8 cellular contexts compared by ENCODE assay signal in genomic region chr12:49092086-49092815, GRCh38. TPM values are rescaled to one million over a fixed set of nuclear protein-coding genes. Genes with fewer than 3 reads are reported as not detected.
DNase-seq lines count a peak whose midpoint lies in the region; ATAC-seq and TF ChIP-seq lines count a peak whose summit lies in the region.

No MANE protein-coding gene starts in this region.

- no peak overlapping the region for H2BK5ac ChIP-seq in mesenchymal stem cell (ENCODE audit: low read depth, low read length, poor library complexity, severe bottlenecking)

- H3K36me3 ChIP-seq in mesenchymal stem cell (ENCODE audit: control insufficient read depth in 1 of 2, insufficient read depth in 2 of 2, low read depth in 1 of 2, low read length in 2 of 2), result peaks cover 6 to 10% of the 10 kb centered on the region in 2 experiments

- no peak overlapping the region for H2AFZ ChIP-seq in mesenchymal stem cell (ENCODE audit: low read depth, low read length)

- H3K4me1 Mint-ChIP-seq in Calu3 (ENCODE audit: low read depth, unreplicated experiment), result peaks cover 9% of the 10 kb centered on the region

- H3K4me2 ChIP-seq in mesenchymal stem cell (ENCODE audit: low read length, poor library complexity, severe bottlenecking), result peak overlapping the region; percentile 77

- peak; percentile 46 for DNase-seq in Calu3
- peak; percentile 57 to 64 for DNase-seq in Kasumi-1 (lab: John Stamatoyannopoulos, UW)
- DNase-seq in activated CD4-positive, CD25-positive, alpha-beta regulatory T cell treated with anti-CD3 and anti-CD28 coated beads, Interleukin-2, amount 50 U/mL, for 16 hours (ENCODE audit: low read depth, low spot score), result peak; percentile 28
- no peak for DNase-seq in coronary artery (ENCODE audit: low spot score)
- peak; percentile 59 for DNase-seq in mesenchymal stem cell
- DNase-seq in stimulated activated naive CD4-positive, alpha-beta T cell treated with Interleukin-2 at 50 U/mL for 16 hours (lab: John Stamatoyannopoulos, UW), result peak; percentile 60

- H3K23ac ChIP-seq in mesenchymal stem cell (ENCODE audit: low read length in 2 of 2), result peak overlapping the region in 1 of 2 experiments; percentile 57

- H3K27me3 Mint-ChIP-seq in Calu3 (ENCODE audit: unreplicated experiment), result peaks cover 65% of the 10 kb centered on the region

- peak overlapping the region; percentile 36 for H3K9ac ChIP-seq in mesenchymal stem cell (ENCODE audit: low read length)

- no peak overlapping the region for H4K8ac ChIP-seq in mesenchymal stem cell (ENCODE audit: low read length)

- 10% methylated on average over 18 of the region's 32 CpGs for WGBS in mesenchymal stem cell

- no TSS peak for BruUV-seq in Calu3 (replicated peaks; lab: Mats Ljungman, UMichigan)

- H3K4me3 ChIP-seq in coronary artery, result peak overlapping the region; percentile 52
- H3K4me3 ChIP-seq in mesenchymal stem cell (ENCODE audit: insufficient read depth in 1 of 2, low read depth in 1 of 2, low read length in 2 of 2), result peak overlapping the region in 1 of 2 experiments; percentile 68

- H2BK15ac ChIP-seq in mesenchymal stem cell (ENCODE audit: low read depth, poor library complexity, severe bottlenecking), result no peak overlapping the region

- peak overlapping the region; percentile 30 for H3K4me3 Mint-ChIP-seq in Calu3 (ENCODE audit: low read depth, unreplicated experiment)

- TF ChIP-seq CTCF in Calu3 (IDR thresholded peaks at IDR 0.05; ENCODE audit: unreplicated experiment) (peak; percentile 34), coronary artery (IDR thresholded peaks at IDR 0.05) (no peak)

- no peak overlapping the region for H3K14ac ChIP-seq in mesenchymal stem cell (ENCODE audit: low read length in 2 of 2)

- H3K27ac ChIP-seq in coronary artery, result peak overlapping the region in 1 of 2 donors; percentile 46
- no peak overlapping the region for H3K27ac ChIP-seq in mesenchymal stem cell (ENCODE audit: low read length, poor library complexity, severe bottlenecking)

- H3K18ac ChIP-seq in mesenchymal stem cell (ENCODE audit: low read depth in 1 of 2, low read length in 2 of 2), result no peak overlapping the region

- H3K4me1 ChIP-seq in mesenchymal stem cell (ENCODE audit: control insufficient read depth, insufficient read depth, low read depth, low read length), result peaks cover 38% of the 10 kb centered on the region

- peaks cover 70 to 74% of the 10 kb centered on the region in 2 experiments for H3K27me3 ChIP-seq in mesenchymal stem cell (ENCODE audit: control insufficient read depth in 1 of 2, insufficient read depth in 1 of 2, low read length in 2 of 2)

- no peak overlapping the region for H2BK120ac ChIP-seq in mesenchymal stem cell (ENCODE audit: low read depth, low read length)

- intact Hi-C loops in Calu3 (cut with micrococcal nuclease; ENCODE audit: unreplicated experiment), result no loop called here

- no peak overlapping the region for H4K91ac ChIP-seq in mesenchymal stem cell (ENCODE audit: low read length)

- no peak overlapping the region for H3K27ac Mint-ChIP-seq in Calu3 (ENCODE audit: unreplicated experiment)

- no peak overlapping the region for H2AK5ac ChIP-seq in mesenchymal stem cell (ENCODE audit: low read length, severe bottlenecking)

- H3K9me3 ChIP-seq in mesenchymal stem cell (ENCODE audit: control insufficient read depth, low read length), result no peaks in the 10 kb centered on the region

- CTCF ChIA-PET in Calu3 (lab: Charles Lee), result interaction anchor here (0.8 to 1.8 kb wide), 4 partner anchors 8 to 95 kb away, joined by 3 to 5 read pairs (median 3); partner anchors contain the start of gene LMBR1L

- H2BK12ac ChIP-seq in mesenchymal stem cell (ENCODE audit: low read length in 2 of 2), result no peak overlapping the region

- H3K36me3 Mint-ChIP-seq in Calu3 (ENCODE audit: insufficient read depth, unreplicated experiment), result peaks cover 10% of the 10 kb centered on the region

- no peak overlapping the region for H3K4ac ChIP-seq in mesenchymal stem cell (ENCODE audit: low read depth in 1 of 2, low read length in 2 of 2)

- no peak for ATAC-seq in HG02759 (IDR thresholded peaks at IDR 0.05; ENCODE audit: unreplicated experiment)
- no peak for ATAC-seq in HG03457 (IDR thresholded peaks at IDR 0.05; ENCODE audit: unreplicated experiment)

- H3K9me3 Mint-ChIP-seq in Calu3 (ENCODE audit: low read depth, unreplicated experiment), result no peaks in the 10 kb centered on the region

- no peaks in the 10 kb centered on the region for H3K79me1 ChIP-seq in mesenchymal stem cell (replicated peaks; ENCODE audit: low read length, poor library complexity, severe bottlenecking)

RNA-seq across cellular contexts. Expression of gene DHH, which starts 2.4 kb away (rescaled TPM):
- not detected in 2 replicates for total RNA-seq in Calu3 (2022)
- polyA plus RNA-seq in mesenchymal stem cell (2013, experiment 1 of 2), result 0.03 TPM
- polyA plus RNA-seq in mesenchymal stem cell (2013, experiment 2 of 2), result not detected

RNA-seq across cellular contexts. Expression of gene LMBR1L, which starts 18.4 kb away (rescaled TPM):
- 23.3 and 26.4 TPM in 2 replicates for total RNA-seq in Calu3 (2022)
- polyA plus RNA-seq in mesenchymal stem cell (2013, experiment 1 of 2), result 33.9 TPM
- 30.6 TPM for polyA plus RNA-seq in mesenchymal stem cell (2013, experiment 2 of 2)

RNA-seq across cellular contexts. Expression of gene RHEBL1, which starts 22.5 kb away (rescaled TPM):
- 2.0 and 2.6 TPM in 2 replicates for total RNA-seq in Calu3 (2022)
- 0.83 TPM for polyA plus RNA-seq in mesenchymal stem cell (2013, experiment 1 of 2)
- 0.86 TPM for polyA plus RNA-seq in mesenchymal stem cell (2013, experiment 2 of 2)

RNA-seq across cellular contexts. Expression of gene KMT2D, which starts 31.7 kb away (rescaled TPM):
- total RNA-seq in Calu3 (2022), result 72.9 and 79.7 TPM in 2 replicates
- polyA plus RNA-seq in mesenchymal stem cell (2013, experiment 1 of 2), result 14.1 TPM
- polyA plus RNA-seq in mesenchymal stem cell (2013, experiment 2 of 2), result 11.6 TPM

RNA-seq across cellular contexts. Expression of gene TUBA1B, which starts 38.9 kb away (rescaled TPM):
- total RNA-seq in Calu3 (2022), result 690 and 793 TPM in 2 replicates
- polyA plus RNA-seq in mesenchymal stem cell (2013, experiment 1 of 2), result 901 TPM
- 900 TPM for polyA plus RNA-seq in mesenchymal stem cell (2013, experiment 2 of 2)
